16 cellular contexts compared by ENCODE assay signal in genomic region chr4:67160409-67160808, GRCh38.
DNase-seq lines count a peak whose midpoint lies in the region; ATAC-seq, FAIRE-seq and TF ChIP-seq lines count a peak whose summit lies in the region.
"Had no signal": no experiment of that assay in that cellular context is flagged by ENCODE, and none has a peak within 500 bp of the region (broad histone marks: within the 10 kb centered on the region; RNA-seq: fewer than 3 reads in every experiment).

No MANE protein-coding gene starts in this region.

- H3K79me2 ChIP-seq in H1 (ENCODE audit: control insufficient read depth in 1 of 2, insufficient read depth in 2 of 2, low read length in 2 of 2): no peaks in the 10 kb centered on the region

- no peak overlapping the region for H3K4me2 ChIP-seq in H1 (ENCODE audit: insufficient read depth in 1 of 2, low read depth in 2 of 2, low read length in 2 of 2)

- no peak overlapping the region for H2BK5ac ChIP-seq in H1 (ENCODE audit: low read depth, low read length)

- H2BK15ac ChIP-seq in H1 (ENCODE audit: low read length): no peak overlapping the region

- CTCF ChIA-PET in H1 (lab: Charles Lee; ENCODE audit: partially characterized antibody) (interaction anchor here (0.6 to 2.1 kb wide), 3 partner anchors 10 to 352 kb away, joined by 3 to 9 read pairs (median 4); no protein-coding TSS in a partner anchor), RWPE1 (lab: Yijun Ruan, JAX) (no interaction called here)

- H4K91ac ChIP-seq in H1 (replicated peaks; ENCODE audit: insufficient read length, low read length): no peak overlapping the region

- peak overlapping the region; percentile 23; the same call in 1 of the 2 replicates for H2AFZ ChIP-seq in H1 (ENCODE audit: low read length)

- no peak overlapping the region for H3K18ac ChIP-seq in H1 (ENCODE audit: extremely low read depth, low read length)

- no peak overlapping the region for H3K56ac ChIP-seq in H1 (replicated peaks; ENCODE audit: insufficient read length, low read depth, low read length)

- H3K4me1 ChIP-seq in H1 (replicated peaks in 1 of 4; ENCODE audit: control insufficient read depth in 3 of 4, insufficient read depth in 4 of 4, low read length in 3 of 4) (peaks cover 0 to 3% (median 2%) of the 10 kb centered on the region in 4 experiments; a peak in 2 of 7 replicates), psoas muscle (no peaks in the 10 kb centered on the region)
- H3K4me1 ChIP-seq: left ventricle myocardium inferior had no signal

- 85% methylated on average over 3 of the region's 3 CpGs; no CpG with 5 or more reads in 1 of the 2 experiments for WGBS in H1 (ENCODE audit: extremely low coverage in 1 of 2, insufficient coverage in 1 of 2, insufficient read length in 1 of 2, insufficient replicate concordance in 2 of 2, low coverage in 1 of 2, low lambda C conversion rate in 2 of 2, missing lambda C conversion rate in 1 of 2), 2 experiments
- 21 to 43% (median 30%) methylated on average over 3 of the region's 3 CpGs for WGBS in psoas muscle, 3 donors

- TF ChIP-seq CTCF in H1 (IDR thresholded peaks at IDR 0.05; ENCODE audit: control extremely low read depth in 1 of 3, insufficient read depth in 1 of 3, low read depth in 1 of 3, low read length in 3 of 3) (no peak), psoas muscle (IDR thresholded peaks at IDR 0.05) (no peak), RWPE1 (conservative IDR thresholded peaks at IDR 0.05; ENCODE audit: low read depth) (no peak), WERI-Rb-1 (IDR thresholded peaks at IDR 0.05; ENCODE audit: low read depth, low read length) (no peak)

- ATAC-seq in HG03103 (IDR thresholded peaks at IDR 0.05; ENCODE audit: low read depth, unreplicated experiment): peak; percentile 60
- ATAC-seq in psoas muscle: no peak

- H3K27ac ChIP-seq in H1 (ENCODE audit: low read depth, low read length): no peak overlapping the region
- H3K27ac ChIP-seq in psoas muscle: no peak overlapping the region
- no peak overlapping the region for H3K27ac ChIP-seq in RWPE1
- no peak overlapping the region for H3K27ac ChIP-seq in WERI-Rb-1

- no peak overlapping the region for H3K4ac ChIP-seq in H1 (replicated peaks; ENCODE audit: insufficient read length, low read depth, low read length)

- no peak overlapping the region for H2BK20ac ChIP-seq in H1 (ENCODE audit: low read length)

- intact Hi-C loops in psoas muscle (cut with DNase I): no loop called here

- no peak for TF ChIP-seq RAD21 in H1 (IDR thresholded peaks at IDR 0.05 in 1 of 2, conservative IDR thresholded peaks at IDR 0.05 in 1 of 2; ENCODE audit: low read depth in 2 of 2, low read length in 2 of 2)

- POLR2A ChIA-PET in H1 (lab: Charles Lee; ENCODE audit: partially characterized antibody) (no interaction called here), RWPE1 (lab: Yijun Ruan, JAX; ENCODE audit: low non-redundant PET) (no interaction called here)

- H2BK120ac ChIP-seq in H1 (replicated peaks; ENCODE audit: low read depth, low read length): no peak overlapping the region

- H3K27me3 ChIP-seq in H1 (replicated peaks in 1 of 4; ENCODE audit: control insufficient read depth in 3 of 4, extremely low read depth in 1 of 4, insufficient read depth in 3 of 4, low read length in 3 of 4) (no peaks in the 10 kb centered on the region), psoas muscle (ENCODE audit: insufficient read depth in 3 of 3, low read length in 2 of 3) (no peaks in the 10 kb centered on the region), WERI-Rb-1 (ENCODE audit: insufficient read depth, low read depth, severe bottlenecking) (no peaks in the 10 kb centered on the region)

- no peak overlapping the region for H2AK5ac ChIP-seq in H1 (ENCODE audit: low read depth, low read length)

- H4K5ac ChIP-seq in H1 (ENCODE audit: insufficient read length, low read depth, low read length): no peak overlapping the region

- H4K20me1 ChIP-seq in H1 (replicated peaks in 1 of 2; ENCODE audit: control insufficient read depth in 1 of 2, insufficient read depth in 2 of 2, low read length in 2 of 2): no peaks in the 10 kb centered on the region

- H3K23ac ChIP-seq in H1 (ENCODE audit: insufficient read length): no peak overlapping the region

- H3K36me3 ChIP-seq in H1 (ENCODE audit: control insufficient read depth in 2 of 4, insufficient read depth in 4 of 4, low read length in 3 of 4) (no peaks in the 10 kb centered on the region), psoas muscle (ENCODE audit: insufficient read depth in 1 of 2, low read depth in 1 of 2) (no peaks in the 10 kb centered on the region), WERI-Rb-1 (no peaks in the 10 kb centered on the region)
- H3K36me3 ChIP-seq: left ventricle myocardium inferior had no signal

- H3K4me3 ChIP-seq in H1 (ENCODE audit: extremely low read depth in 1 of 4, insufficient read depth in 2 of 4, low read depth in 3 of 4, low read length in 4 of 4) (no peak overlapping the region), psoas muscle (no peak overlapping the region), WERI-Rb-1 (ENCODE audit: low read depth, low read length) (no peak overlapping the region)
- H3K4me3 ChIP-seq: left ventricle myocardium inferior had no signal

- H3K23me2 ChIP-seq in H1 (ENCODE audit: low read depth, low read length): no peaks in the 10 kb centered on the region

- H4K8ac ChIP-seq in H1 (ENCODE audit: extremely low read depth, insufficient read depth, low read length): no peak overlapping the region

- H3K9me3 ChIP-seq in H1 (ENCODE audit: insufficient read depth in 2 of 2, low read depth in 1 of 2, low read length in 1 of 2) (no peaks in the 10 kb centered on the region; a peak in 1 of 4 replicates), psoas muscle (no peaks in the 10 kb centered on the region), WERI-Rb-1 (ENCODE audit: severe bottlenecking) (no peaks in the 10 kb centered on the region)
- H3K9me3 ChIP-seq: left ventricle myocardium inferior had no signal

- H3K79me1 ChIP-seq in H1 (ENCODE audit: low read depth, low read length): no peaks in the 10 kb centered on the region

- no peak for TF ChIP-seq POLR2A in H1 (IDR thresholded peaks at IDR 0.05; ENCODE audit: control extremely low read depth in 1 of 2, low read depth in 2 of 2, low read length in 2 of 2)

- DNase-seq in ELR (ENCODE audit: low read depth): peak; percentile 3
- DNase-seq in NCI-H69 (lab: John Stamatoyannopoulos, UW): peak; percentile 56
- no peak for DNase-seq in H1 (ENCODE audit: low read depth in 1 of 2, low spot score in 2 of 2)
- no peak for DNase-seq in psoas muscle
- no peak for DNase-seq in RWPE1 (ENCODE audit: low spot score)
- no peak for DNase-seq in NCI-H1930 (lab: John Stamatoyannopoulos, UW)
- no peak for DNase-seq in WERI-Rb-1
- DNase-seq: activated CD4-positive, alpha-beta T cell treated with anti-CD3 and anti-CD28 coated beads, Interleukin-2, amount 50 U/mL, for 48 hours; activated effector memory CD4-positive, alpha-beta T cell treated with anti-CD3 and anti-CD28 coated beads, Interleukin-2, amount 50 U/mL, for 16 hours; CD4-positive, CD25-positive, alpha-beta regulatory T cell; left ventricle myocardium inferior; NCI-H2107; NCI-H526 treated with DMSO at 0.1 percent for 48 hours; stimulated activated CD4-positive, alpha-beta T cell treated with anti-CD3 and anti-CD28 coated beads, Interleukin-2, amount 100 ng/mL, for 48 hours had no signal

- no peak overlapping the region for H3K9ac ChIP-seq in H1 (replicated peaks in 1 of 4; ENCODE audit: extremely low read depth in 1 of 4, low read depth in 3 of 4, low read length in 3 of 4)

- no peak overlapping the region for H3K14ac ChIP-seq in H1 (ENCODE audit: insufficient read length)

- no peak for FAIRE-seq in H1 (lab: Jason Lieb, UNC)
- FAIRE-seq: bronchial epithelial cell had no signal

- TF ChIP-seq EP300 in H1 (IDR thresholded peaks at IDR 0.05; ENCODE audit: borderline replicate concordance in 1 of 2, low read depth in 2 of 2, low read length in 2 of 2): no peak

- no peak overlapping the region for H2BK12ac ChIP-seq in H1 (ENCODE audit: low read depth, low read length)

TF ChIP-seq in H1, 55 proteins besides CTCF, POLR2A, EP300 and RAD21:
- TF ChIP-seq SIRT6 (IDR thresholded peaks at IDR 0.05; ENCODE audit: low read length) (no peak), KDM5A (IDR thresholded peaks at IDR 0.05; ENCODE audit: low read length) (no peak), TAF7 (optimal IDR thresholded peaks at IDR 0.05; ENCODE audit: borderline replicate concordance, low read depth, low read length) (no peak), KDM4A (IDR thresholded peaks at IDR 0.05; ENCODE audit: low read depth, low read length, severe bottlenecking) (no peak), ATF3 (IDR thresholded peaks at IDR 0.05; ENCODE audit: insufficient read depth, low read depth, low read length) (no peak), ZNF274 (IDR thresholded peaks at IDR 0.05; ENCODE audit: borderline replicate concordance, extremely low read depth, low read length) (no peak), EZH2 (IDR thresholded peaks at IDR 0.05; ENCODE audit: low read depth, low read length, severe bottlenecking) (no peak), BACH1 (IDR thresholded peaks at IDR 0.05; ENCODE audit: low read length) (no peak), NANOG (IDR thresholded peaks at IDR 0.05; ENCODE audit: insufficient read depth, low read depth, low read length, poor library complexity, severe bottlenecking) (no peak), SIX5 (IDR thresholded peaks at IDR 0.05; ENCODE audit: low read depth, low read length) (no peak), TCF12 (IDR thresholded peaks at IDR 0.05; ENCODE audit: low read depth, low read length) (no peak), GABPA (IDR thresholded peaks at IDR 0.05; ENCODE audit: borderline replicate concordance, insufficient read depth, low read length) (no peak), CREB1 (IDR thresholded peaks at IDR 0.05) (no peak), CBX5 (IDR thresholded peaks at IDR 0.05; ENCODE audit: low read depth, low read length) (no peak), HDAC6 (IDR thresholded peaks at IDR 0.05; ENCODE audit: low read depth, low read length) (no peak), JUN (IDR thresholded peaks at IDR 0.05; ENCODE audit: low read depth, low read length) (no peak), TBP (IDR thresholded peaks at IDR 0.05; ENCODE audit: low read depth, low read length) (no peak), EGR1 (IDR thresholded peaks at IDR 0.05; ENCODE audit: borderline replicate concordance, low read depth, low read length) (no peak)

Comparison
In these comparisons a context has a peak if more than half of its experiments do, and no peak if none do; other contexts are left out.
1. DNase-seq: peak in ELR (single experiment) and NCI-H69 (single experiment); none in H1 (0 of 2), psoas muscle (0 of 2), RWPE1 (single experiment), NCI-H1930 (0 of 2) and WERI-Rb-1 (single experiment).